28 cellular contexts compared by ENCODE assay signal in the genomic region with DNA sequence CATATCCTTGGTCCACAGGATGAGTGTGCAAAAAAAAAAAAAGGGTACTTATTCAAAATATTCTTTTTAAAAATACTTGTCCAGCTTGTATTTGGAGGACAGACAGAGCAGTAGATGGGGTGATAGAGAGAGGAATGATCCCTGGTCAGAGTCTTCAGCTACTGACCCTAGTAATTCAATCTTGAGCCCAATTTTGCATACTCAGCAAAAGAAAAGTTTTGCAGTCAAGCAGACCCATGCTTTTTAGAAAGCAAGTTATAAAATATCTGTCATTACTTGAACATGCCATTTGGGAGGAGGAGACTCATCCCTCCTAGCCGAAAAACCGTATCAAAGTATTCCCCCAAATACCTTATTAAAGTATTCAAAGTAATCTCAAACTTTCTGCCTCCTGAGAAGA.
"Had no signal": no experiment of that assay in that cellular context is flagged by ENCODE, and none has a peak within 500 bp of the region (broad histone marks: within the 10 kb centered on the region; RNA-seq: fewer than 3 reads in every experiment).

No MANE protein-coding gene starts in this region.

- H3K27me3 ChIP-seq: neural progenitor cell, ovary, spleen, suprapubic skin, testis, tibial artery, transverse colon, upper lobe of right lung, uterus had no signal

- H3K9me3 ChIP-seq: ovary, psoas muscle, spleen, suprapubic skin, testis, tibial artery, transverse colon, upper lobe of right lung, uterus had no signal

- H2AFZ ChIP-seq: neural progenitor cell, parathyroid adenoma had no signal

- DNase-seq: natural killer cell; occipital lobe; ovary; posterior cingulate gyrus; psoas muscle; right cardiac atrium; spleen; stimulated activated CD4-positive, alpha-beta T cell treated with anti-CD3 and anti-CD28 coated beads, Interleukin-12 subunit alpha, Interleukin-12 subunit beta, amount 100 ng/mL, for 4 hours; stimulated activated CD4-positive, alpha-beta T cell treated with anti-CD3 and anti-CD28 coated beads, Interleukin-1b, Interleukin-23, amount 100 ng/mL, for 48 hours; stimulated activated CD4-positive, alpha-beta T cell treated with anti-CD3 and anti-CD28 coated beads, Interleukin-4, amount 100 ng/mL, for 1 hour; stimulated activated CD4-positive, alpha-beta T cell treated with anti-CD3 and anti-CD28 coated beads, Interleukin-4, amount 100 ng/mL, for 4 hours; stimulated activated CD8-positive, alpha-beta memory T cell treated with anti-CD3 and anti-CD28 coated beads, Interleukin-4, amount 100 ng/mL, for 48 hours; stimulated activated naive CD4-positive, alpha-beta T cell; stimulated activated naive CD8-positive, alpha-beta T cell treated with anti-CD3 and anti-CD28 coated beads, Interleukin-15, amount 100 ng/mL, for 72 hours; stimulated activated naive CD8-positive, alpha-beta T cell treated with anti-CD3 and anti-CD28 coated beads, Interleukin-15, Interleukin-2, amounts not matched to agents 100 U/mL and 50 U/mL, for 24 hours; substantia nigra; testis; tibial artery; transverse colon; upper lobe of right lung; uterus had no signal

- H3K4me1 ChIP-seq: neural progenitor cell, parathyroid adenoma, psoas muscle, suprapubic skin, testis, transverse colon, upper lobe of right lung, uterus had no signal

- H3K79me2 ChIP-seq: parathyroid adenoma had no signal

- H3K4me3 ChIP-seq: neural progenitor cell, ovary, psoas muscle, skin epidermis, smooth muscle cell, spleen, suprapubic skin, testis, tibial artery, transverse colon, upper lobe of right lung, uterus had no signal

- H3K27ac ChIP-seq: neural progenitor cell, ovary, parathyroid adenoma, psoas muscle, skin epidermis, spleen, suprapubic skin, testis, tibial artery, transverse colon, upper lobe of right lung, uterus had no signal

- H3K4me2 ChIP-seq: neural progenitor cell, smooth muscle cell had no signal

- H3K9ac ChIP-seq: neural progenitor cell, parathyroid adenoma had no signal

- H3K36me3 ChIP-seq: neural progenitor cell, ovary, spleen, suprapubic skin, tibial artery, transverse colon, upper lobe of right lung, uterus had no signal

- ATAC-seq: natural killer cell; psoas muscle; right cardiac atrium; sciatic nerve; stimulated activated memory B cell treated with anti-CD40 and anti-IgM and Interleukin-4, amounts not matched to agents 10 μg/mL and 1 μg/mL and 100 μg/mL, for 72 hours; stimulated activated naive CD8-positive, alpha-beta T cell treated with anti-CD3 and anti-CD28 coated beads, Interleukin-15, amount 100 ng/mL, for 72 hours; stimulated activated naive CD8-positive, alpha-beta T cell treated with anti-CD3 and anti-CD28 coated beads, Interleukin-15, Interleukin-2, amounts not matched to agents 100 U/mL and 50 U/mL, for 24 hours; upper lobe of right lung had no signal
